ENCODE assay signal across 8 cellular contexts in the genomic region with DNA sequence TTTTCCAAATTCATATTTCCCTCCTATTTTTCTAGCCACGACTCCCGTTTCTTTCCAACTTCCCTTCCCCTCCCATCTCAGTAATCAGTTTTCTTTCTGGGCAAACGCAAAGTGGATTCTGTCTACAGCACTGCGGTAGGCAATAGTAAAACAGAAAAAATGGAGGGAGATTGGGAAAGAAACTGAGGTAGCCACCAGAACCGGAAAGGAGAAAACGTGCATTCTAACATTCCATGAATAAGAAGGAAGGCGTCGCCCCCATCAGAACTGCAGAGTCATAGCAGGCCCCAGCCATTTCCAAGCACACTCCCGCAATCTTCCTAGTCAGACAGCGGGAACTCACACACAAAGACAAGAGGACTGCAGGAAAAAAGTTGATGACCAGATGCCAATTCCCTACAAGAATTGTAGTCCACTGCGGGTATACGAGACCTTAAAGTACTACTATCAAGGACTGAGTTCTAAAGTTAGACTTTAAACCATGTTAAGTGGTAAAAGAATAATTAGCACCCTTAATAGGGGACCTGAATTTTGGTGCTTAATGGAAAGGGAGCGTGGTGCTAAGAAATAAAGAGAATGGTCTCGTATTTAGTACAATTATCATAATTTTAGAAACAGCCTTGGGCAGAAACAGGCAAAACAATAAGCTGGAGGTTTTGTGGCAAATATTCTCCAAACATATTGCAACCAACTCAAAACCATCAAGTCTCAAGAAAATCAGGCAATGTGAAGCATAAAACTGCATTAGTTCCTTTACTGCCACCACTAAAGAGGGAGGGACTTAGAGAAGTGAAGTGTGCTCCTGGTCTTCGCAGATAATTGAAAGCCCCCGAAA. TPM values are rescaled to one million over a fixed set of nuclear protein-coding genes. Genes with fewer than 3 reads are reported as not detected.
DNase-seq lines count a peak whose midpoint lies in the region; ATAC-seq and TF ChIP-seq lines count a peak whose summit lies in the region.

No MANE protein-coding gene starts in this region.

- TF ChIP-seq CTCF in BE2C (IDR thresholded peaks at IDR 0.05; ENCODE audit: low read depth, low read length) (peak; percentile 34), HCT116 (IDR thresholded peaks at IDR 0.05 in 2 of 3, conservative IDR thresholded peaks at IDR 0.05 in 1 of 3; ENCODE audit: borderline replicate concordance in 1 of 3, insufficient read depth in 1 of 3, low read depth in 2 of 3, low read length in 2 of 3) (peak in 1 of 3 experiments; percentile 5; a peak in 1 of 6 replicates), mammary epithelial cell (conservative IDR thresholded peaks at IDR 0.05 in 1 of 2, IDR thresholded peaks at IDR 0.05 in 1 of 2; ENCODE audit: extremely low read depth in 1 of 2, insufficient read depth in 1 of 2, low read depth in 1 of 2, low read length in 2 of 2) (peak in 1 of 2 donors; percentile 21), GM10266 (IDR thresholded peaks at IDR 0.05; ENCODE audit: control insufficient read depth, insufficient read depth, low read depth, missing control alignments) (no peak)

- H3K9me3 ChIP-seq in BE2C (no peaks in the 10 kb centered on the region), HCT116 (ENCODE audit: control insufficient read depth in 1 of 2, insufficient read depth in 1 of 2, low read depth in 1 of 2, low read length in 2 of 2) (no peaks in the 10 kb centered on the region), mammary epithelial cell (replicated peaks; ENCODE audit: insufficient read depth, low read length) (no peaks in the 10 kb centered on the region), skeletal muscle satellite cell (replicated peaks; ENCODE audit: low read length) (no peaks in the 10 kb centered on the region)

- H3K9me2 ChIP-seq in HCT116 (ENCODE audit: insufficient read depth) = no peaks in the 10 kb centered on the region

- peak overlapping the region; percentile 89 for H3K27ac ChIP-seq in HCT116 (ENCODE audit: low read depth, low read length)
- H3K27ac ChIP-seq in mammary epithelial cell (ENCODE audit: insufficient read depth, low read depth, low read length) = peak overlapping the region; percentile 94

- no peaks in the 10 kb centered on the region for H3K9me3 Mint-ChIP-seq in immature natural killer cell

- H4K20me1 ChIP-seq in HCT116 (ENCODE audit: insufficient read depth) (peaks cover 9% of the 10 kb centered on the region; the same call in 1 of the 2 replicates), mammary epithelial cell (ENCODE audit: insufficient read depth, low read length) (no peaks in the 10 kb centered on the region)

- TF ChIP-seq RAD21 in HCT116 (IDR thresholded peaks at IDR 0.05; ENCODE audit: low read depth) = 0 out of 2 replicates have a peak, but pooled peaks have one; percentile 12

- no peaks in the 10 kb centered on the region for H3K27me3 ChIP-seq in BE2C
- H3K27me3 ChIP-seq in HCT116 (ENCODE audit: insufficient read depth, low read length) = no peaks in the 10 kb centered on the region
- H3K27me3 ChIP-seq in mammary epithelial cell (ENCODE audit: insufficient read depth, low read length) = no peaks in the 10 kb centered on the region
- H3K27me3 ChIP-seq in skeletal muscle satellite cell (ENCODE audit: control insufficient read depth, insufficient read depth, low read length) = no peaks in the 10 kb centered on the region

- no peak for TF ChIP-seq POLR2A in HCT116 (IDR thresholded peaks at IDR 0.05; ENCODE audit: borderline replicate concordance, extremely low read depth, insufficient read depth, insufficient read length)

- H3K27ac Mint-ChIP-seq in immature natural killer cell = peak overlapping the region in 2 of 6 donors; percentile 36 to 57

- H3K4me1 ChIP-seq in BE2C (no peaks in the 10 kb centered on the region; the same call in 1 of the 2 replicates), HCT116 (ENCODE audit: control insufficient read depth in 1 of 2, insufficient read depth in 2 of 2, low read length in 2 of 2) (peaks cover 7 to 26% of the 10 kb centered on the region in 2 experiments; a peak in 3 of 4 replicates), mammary epithelial cell (ENCODE audit: insufficient read depth, low read length) (peaks cover 24% of the 10 kb centered on the region), skeletal muscle satellite cell (ENCODE audit: control insufficient read depth, insufficient read depth, low read length) (peaks cover 33% of the 10 kb centered on the region)

- POLR2A ChIA-PET in HCT116 (lab: Charles Lee) = interaction anchor here (1.0 kb wide), 1 partner anchor 215 kb away, joined by 4 read pairs; no protein-coding TSS in a partner anchor

- no peaks in the 10 kb centered on the region for H3K36me3 Mint-ChIP-seq in immature natural killer cell

- peaks cover 6 to 18% (median 10%) of the 10 kb centered on the region in 3 donors for H3K27me3 Mint-ChIP-seq in immature natural killer cell (ENCODE audit: low read depth in 3 of 3)

- intact Hi-C loops in HCT116 (cut with micrococcal nuclease) (loop anchor here (10.0 kb wide), 2 partner anchors 475 to 525 kb away; no protein-coding TSS in a partner anchor), mammary epithelial cell (cut with micrococcal nuclease) (loop anchor here (2.0 to 5.0 kb wide), 2 partner anchors 443 to 525 kb away; no protein-coding TSS in a partner anchor)

- in situ Hi-C loops in mammary epithelial cell (cut with MboI; ENCODE audit: low sequenced_read_pairs in 2 of 2) = loop anchor here (5.0 to 25.0 kb wide), 3 partner anchors 213 to 568 kb away; partner anchors contain the start of genes EIF2A (in 1 of the 2) and SERP1 (in 1 of the 2)

- dilution Hi-C loops in mammary epithelial cell (cut with HindIII; ENCODE audit: low sequenced_read_pairs) = no loop called here

- H3K36me3 ChIP-seq in BE2C (peaks cover 34% of the 10 kb centered on the region), HCT116 (ENCODE audit: control insufficient read depth in 1 of 2, insufficient read depth in 2 of 2, low read length in 2 of 2) (peaks cover 8 to 34% of the 10 kb centered on the region in 2 experiments), mammary epithelial cell (ENCODE audit: insufficient read depth, low read length) (peaks cover 15% of the 10 kb centered on the region), skeletal muscle satellite cell (ENCODE audit: insufficient read depth, low read length) (peaks cover 30% of the 10 kb centered on the region)

- H3K4me1 Mint-ChIP-seq in immature natural killer cell = peaks cover 13 to 21% of the 10 kb centered on the region in 2 donors

- CTCF ChIA-PET in HCT116 (lab: Charles Lee) (interaction anchor here (0.8 to 4.2 kb wide), 4 partner anchors 214 to 526 kb away, joined by 4 to 47 read pairs (median 8); no protein-coding TSS in a partner anchor), mammary epithelial cell (lab: Charles Lee; ENCODE audit: low non-redundant PET) (interaction anchor here (1.1 kb wide), 1 partner anchor 215 kb away, joined by 8 read pairs; no protein-coding TSS in a partner anchor)

- ATAC-seq in HCT116 = 0 out of 2 replicates have a peak, but pooled peaks have one; percentile 20
- ATAC-seq in GM18519 (IDR thresholded peaks at IDR 0.05; ENCODE audit: low FRiP score, unreplicated experiment) = no peak

- H3K79me2 ChIP-seq in HCT116 (ENCODE audit: insufficient read depth, low read length) = peaks cover 66% of the 10 kb centered on the region
- H3K79me2 ChIP-seq in mammary epithelial cell (ENCODE audit: insufficient read depth, low read length) = peaks cover 79% of the 10 kb centered on the region

- RAD21 ChIA-PET in HCT116 (lab: Charles Lee; ENCODE audit: low non-redundant PET in 1 of 2, low total read pairs in 2 of 2, uncharacterized antibody in 2 of 2, unreplicated experiment in 2 of 2) = interaction anchor here in 1 of 2 experiments (1.6 kb wide), 1 partner anchor 215 kb away, joined by 4 read pairs; no protein-coding TSS in a partner anchor

- TSS peak; percentile 42 for BruUV-seq in HCT116 (replicated peaks; lab: Mats Ljungman, UMichigan)
- TSS peak; percentile 38 for BruUV-seq in mammary epithelial cell (replicated peaks; lab: Mats Ljungman, UMichigan)

- H3K4me3 Mint-ChIP-seq in immature natural killer cell = peak overlapping the region; percentile 88 to 93 (median 91)

- H3K9ac ChIP-seq in HCT116 (ENCODE audit: low read length) (peak overlapping the region; percentile 80), mammary epithelial cell (ENCODE audit: insufficient read depth, low read length) (peak overlapping the region; percentile 93), skeletal muscle satellite cell (ENCODE audit: low read depth, low read length) (peak overlapping the region; percentile 93)

- 1% methylated on average over 16 of the region's 16 CpGs for WGBS in mammary epithelial cell (ENCODE audit: low coverage, missing lambda C conversion rate)

- DNase-seq in BE2C = peak; percentile 75
- DNase-seq in HCT116 (ENCODE audit: low read depth, low spot score) = peak; percentile 57
- DNase-seq in NCI-H774 (lab: John Stamatoyannopoulos, UW) = peak; percentile 52
- DNase-seq in mammary epithelial cell = peak; percentile 72
- no peak for DNase-seq in immature natural killer cell
- DNase-seq in GM10266 (ENCODE audit: extremely low spot score) = no peak

- H2AFZ ChIP-seq in HCT116 (ENCODE audit: low read depth, low read length, poor library complexity, severe bottlenecking) = no peak overlapping the region
- H2AFZ ChIP-seq in mammary epithelial cell (ENCODE audit: low read depth, low read length) = peak overlapping the region; percentile 90

- H3K4me3 ChIP-seq in BE2C (ENCODE audit: low read depth, low read length) = peak overlapping the region; percentile 71
- peak overlapping the region; percentile 62 to 66 for H3K4me3 ChIP-seq in HCT116 (replicated peaks in 1 of 2; ENCODE audit: low read depth in 1 of 2, low read length in 2 of 2)
- peak overlapping the region; percentile 86 to 94 (median 89) for H3K4me3 ChIP-seq in mammary epithelial cell (replicated peaks in 1 of 3; ENCODE audit: insufficient read depth in 1 of 3, low read depth in 2 of 3, low read length in 3 of 3)
- peak overlapping the region; percentile 71 for H3K4me3 ChIP-seq in skeletal muscle satellite cell (ENCODE audit: low read length)

- H3K4me2 ChIP-seq in HCT116 (ENCODE audit: low read length) (peak overlapping the region; percentile 83), mammary epithelial cell (ENCODE audit: insufficient read depth, low read depth, low read length) (peak overlapping the region; percentile 94), skeletal muscle satellite cell (ENCODE audit: low read length) (peak overlapping the region; percentile 83)

RNA-seq across cellular contexts. Expression of gene PFN2, which starts 1.4 kb away (rescaled TPM):
- 84.8 TPM for polyA plus RNA-seq in BE2C (2012; ENCODE audit: insufficient read depth, insufficient read length, low read depth)
- total RNA-seq in HCT116 (2021; ENCODE audit: unreplicated experiment) = 131 TPM
- 106 and 126 TPM in 2 replicates for polyA plus RNA-seq in HCT116 (2012)
- 100 to 1,000 TPM; 207 to 217 TPM for total RNA-seq in mammary epithelial cell
- 271 TPM for polyA plus RNA-seq in mammary epithelial cell
- polyA minus RNA-seq in mammary epithelial cell = 162 TPM
- 1 to 10 TPM; 1.7 to 5.8 (median 4.6) TPM for polyA plus RNA-seq in immature natural killer cell
- total RNA-seq in skeletal muscle satellite cell (2012; rRNA removed) = 198 and 201 TPM in 2 replicates

Comparison
In these comparisons a context has a peak if more than half of its experiments do, and no peak if none do; other contexts are left out.
1. DNase-seq: peak in BE2C (single experiment), HCT116 (single experiment), NCI-H774 (single experiment) and mammary epithelial cell (single experiment); none in immature natural killer cell (0 of 3) and GM10266 (single experiment).
2. Peak in every context shown above with its lines, with median percentiles within 50 percentile points of each other: H3K4me3 ChIP-seq, H3K4me2 ChIP-seq and H3K9ac ChIP-seq.